11 cellular contexts compared by ENCODE assay signal in genomic region chr12:102965281-102966155, GRCh38. TPM values are rescaled to one million over a fixed set of nuclear protein-coding genes. Genes with fewer than 3 reads are reported as not detected.
DNase-seq lines count a peak whose midpoint lies in the region; ATAC-seq, FAIRE-seq and TF ChIP-seq lines count a peak whose summit lies in the region.
"Had no signal": no experiment of that assay in that cellular context is flagged by ENCODE, and none has a peak within 500 bp of the region (broad histone marks: within the 10 kb centered on the region; RNA-seq: fewer than 3 reads in every experiment).

No MANE protein-coding gene starts in this region.

- H4K91ac ChIP-seq in H1 (replicated peaks; ENCODE audit: insufficient read length, low read length) = no peak overlapping the region

- H4K5ac ChIP-seq in H1 (ENCODE audit: insufficient read length, low read depth, low read length) = no peak overlapping the region

- peak overlapping the region; percentile 76 to 89 for H3K4me2 ChIP-seq in H1 (ENCODE audit: insufficient read depth in 1 of 2, low read depth in 2 of 2, low read length in 2 of 2)

- peak overlapping the region; percentile 85 for H3K4me3 Mint-ChIP-seq in T-helper 1 cell treated with Interleukin-12 subunit alpha and Interleukin-12 subunit beta and Interleukin-4 antibody, amounts not matched to agents 30 μg/mL and 1 μg/mL, for 36 hours

- H3K4me1 ChIP-seq in H1 (replicated peaks in 1 of 4; ENCODE audit: control insufficient read depth in 3 of 4, insufficient read depth in 4 of 4, low read length in 3 of 4) (peaks cover 0 to 15% (median 7%) of the 10 kb centered on the region in 4 experiments; a peak in 4 of 7 replicates), A673 (ENCODE audit: insufficient read depth, low read length, poor library complexity, severe bottlenecking) (no peaks in the 10 kb centered on the region)

- POLR2A ChIA-PET in H1 (lab: Charles Lee; ENCODE audit: partially characterized antibody) = interaction anchor here (1.1 kb wide), 1 partner anchor 7 kb away, joined by 5 read pairs; no protein-coding TSS in a partner anchor
- POLR2A ChIA-PET in A673 (lab: Charles Lee; ENCODE audit: low non-redundant PET) = no interaction called here

- intact Hi-C loops in A673 (cut with micrococcal nuclease; ENCODE audit: unreplicated experiment) = no loop called here

- H3K27me3 ChIP-seq in H1 (replicated peaks in 1 of 4; ENCODE audit: control insufficient read depth in 3 of 4, extremely low read depth in 1 of 4, insufficient read depth in 3 of 4, low read length in 3 of 4) (peaks cover 56 to 81% (median 76%) of the 10 kb centered on the region in 4 experiments), A673 (replicated peaks; ENCODE audit: insufficient read depth, low read depth, low read length, poor library complexity) (peaks cover 100% of the 10 kb centered on the region)

- no peak overlapping the region for H3K56ac ChIP-seq in H1 (replicated peaks; ENCODE audit: insufficient read length, low read depth, low read length)

- no peak overlapping the region for H3K14ac ChIP-seq in H1 (ENCODE audit: insufficient read length)

- H2AFZ ChIP-seq in H1 (ENCODE audit: low read length) = no peak overlapping the region

- WGBS in H1 (ENCODE audit: extremely low coverage in 1 of 2, insufficient coverage in 1 of 2, insufficient read length in 1 of 2, insufficient replicate concordance in 2 of 2, low coverage in 1 of 2, low lambda C conversion rate in 2 of 2, missing lambda C conversion rate in 1 of 2), 2 experiments = 3% methylated on average over 27 of the region's 38 CpGs; no CpG with 5 or more reads in 1 of the 2 experiments

- peaks cover 8 to 12% of the 10 kb centered on the region in 2 experiments; a peak in 3 of 4 replicates for H3K9me3 ChIP-seq in H1 (ENCODE audit: insufficient read depth in 2 of 2, low read depth in 1 of 2, low read length in 1 of 2)
- no peaks in the 10 kb centered on the region for H3K9me3 ChIP-seq in A673 (ENCODE audit: low read depth, low read length, poor library complexity, severe bottlenecking)

- ATAC-seq in HG03521 (IDR thresholded peaks at IDR 0.05; ENCODE audit: unreplicated experiment) = no peak

- H3K4ac ChIP-seq in H1 (replicated peaks; ENCODE audit: insufficient read length, low read depth, low read length) = no peak overlapping the region

- H3K36me3 ChIP-seq in H1 (ENCODE audit: control insufficient read depth in 2 of 4, insufficient read depth in 4 of 4, low read length in 3 of 4) = peaks cover 0 to 7% (median 0%) of the 10 kb centered on the region in 4 experiments; a peak in 1 of 8 replicates
- H3K36me3 ChIP-seq in A673 (ENCODE audit: insufficient read depth, low read length, poor library complexity, severe bottlenecking) = no peaks in the 10 kb centered on the region

- no peak overlapping the region for H3K27ac ChIP-seq in H1 (ENCODE audit: low read depth, low read length)
- no peak overlapping the region for H3K27ac ChIP-seq in A673 (ENCODE audit: low read depth, low read length, poor library complexity, severe bottlenecking)

- no peak overlapping the region for H2BK20ac ChIP-seq in H1 (ENCODE audit: low read length)

- CTCF ChIA-PET in H1 (lab: Charles Lee; ENCODE audit: partially characterized antibody) = interaction anchor here (0.5 to 5.6 kb wide), 9 partner anchors 10 to 667 kb away, joined by 3 to 37 read pairs (median 3); no protein-coding TSS in a partner anchor
- CTCF ChIA-PET in A673 (lab: Charles Lee) = no interaction called here

- DNase-seq in T-helper 1 cell = no peak
- peak; percentile 58 to 92 (median 90) for DNase-seq in NCI-H1417 (lab: John Stamatoyannopoulos, UW)
- peak in 1 of 2 experiments; percentile 55 for DNase-seq in H1 (ENCODE audit: low read depth in 1 of 2, low spot score in 2 of 2)
- peak; percentile 55 for DNase-seq in putamen (ENCODE audit: low spot score)
- DNase-seq in H54 (ENCODE audit: insufficient read length, low spot score) = no peak
- no peak for DNase-seq in A673 (ENCODE audit: low spot score)

- H3K27me3 Mint-ChIP-seq in T-helper 1 cell treated with Interleukin-12 subunit alpha and Interleukin-12 subunit beta and Interleukin-4 antibody, amounts not matched to agents 30 μg/mL and 1 μg/mL, for 36 hours (ENCODE audit: low read depth) = peaks cover 86% of the 10 kb centered on the region

- peaks cover 6% of the 10 kb centered on the region for H3K36me3 Mint-ChIP-seq in T-helper 1 cell treated with Interleukin-12 subunit alpha and Interleukin-12 subunit beta and Interleukin-4 antibody, amounts not matched to agents 30 μg/mL and 1 μg/mL, for 36 hours (ENCODE audit: low read depth)

- peaks cover 13% of the 10 kb centered on the region for H3K23me2 ChIP-seq in H1 (ENCODE audit: low read depth, low read length)

- no peak overlapping the region for H2BK12ac ChIP-seq in H1 (ENCODE audit: low read depth, low read length)

- no peak overlapping the region for H3K27ac Mint-ChIP-seq in T-helper 1 cell treated with Interleukin-12 subunit alpha and Interleukin-12 subunit beta and Interleukin-4 antibody, amounts not matched to agents 30 μg/mL and 1 μg/mL, for 36 hours

- H2BK15ac ChIP-seq in H1 (ENCODE audit: low read length) = no peak overlapping the region

- TF ChIP-seq RAD21 in H1 (IDR thresholded peaks at IDR 0.05 in 1 of 2, conservative IDR thresholded peaks at IDR 0.05 in 1 of 2; ENCODE audit: low read depth in 2 of 2, low read length in 2 of 2) = no peak

- no TSS peak for BruUV-seq in A673 (replicated peaks; lab: Mats Ljungman, UMichigan)

- H3K23ac ChIP-seq in H1 (ENCODE audit: insufficient read length) = no peak overlapping the region

- H3K4me3 ChIP-seq in H1 (ENCODE audit: extremely low read depth in 1 of 4, insufficient read depth in 2 of 4, low read depth in 3 of 4, low read length in 4 of 4) = peak overlapping the region; percentile 19 to 58 (median 31); a peak in 5 of 8 replicates
- no peak overlapping the region for H3K4me3 ChIP-seq in A673 (ENCODE audit: low read depth, low read length, poor library complexity, severe bottlenecking)

- TF ChIP-seq CTCF in H1 (IDR thresholded peaks at IDR 0.05; ENCODE audit: control extremely low read depth in 1 of 3, insufficient read depth in 1 of 3, low read depth in 1 of 3, low read length in 3 of 3) (no peak), A673 (conservative IDR thresholded peaks at IDR 0.05; ENCODE audit: low read depth, low read length) (no peak)

- TF ChIP-seq EP300 in H1 (IDR thresholded peaks at IDR 0.05; ENCODE audit: borderline replicate concordance in 1 of 2, low read depth in 2 of 2, low read length in 2 of 2) = no peak

- no peak overlapping the region for H4K8ac ChIP-seq in H1 (ENCODE audit: extremely low read depth, insufficient read depth, low read length)

- no peak for FAIRE-seq in H1 (lab: Jason Lieb, UNC)
- no peak for FAIRE-seq in H54 (lab: Jason Lieb, UNC)

- no peak overlapping the region for H2BK5ac ChIP-seq in H1 (ENCODE audit: low read depth, low read length)

- H3K9ac ChIP-seq in H1 (replicated peaks in 1 of 4; ENCODE audit: extremely low read depth in 1 of 4, low read depth in 3 of 4, low read length in 3 of 4) = no peak overlapping the region

- TF ChIP-seq POLR2A in H1 (IDR thresholded peaks at IDR 0.05; ENCODE audit: control extremely low read depth in 1 of 2, low read depth in 2 of 2, low read length in 2 of 2) (no peak), H54 (IDR thresholded peaks at IDR 0.05; ENCODE audit: low read depth, low read length) (no peak)

- peaks cover 9% of the 10 kb centered on the region for H3K9me3 Mint-ChIP-seq in T-helper 1 cell treated with Interleukin-12 subunit alpha and Interleukin-12 subunit beta and Interleukin-4 antibody, amounts not matched to agents 30 μg/mL and 1 μg/mL, for 36 hours

- no peak overlapping the region for H2BK120ac ChIP-seq in H1 (replicated peaks; ENCODE audit: low read depth, low read length)

- no peaks in the 10 kb centered on the region for H3K79me1 ChIP-seq in H1 (ENCODE audit: low read depth, low read length)

- no peak overlapping the region for H2AK5ac ChIP-seq in H1 (ENCODE audit: low read depth, low read length)

- H3K79me2 ChIP-seq in H1 (ENCODE audit: control insufficient read depth in 1 of 2, insufficient read depth in 2 of 2, low read length in 2 of 2) = no peaks in the 10 kb centered on the region

- H4K20me1 ChIP-seq in H1 (replicated peaks in 1 of 2; ENCODE audit: control insufficient read depth in 1 of 2, insufficient read depth in 2 of 2, low read length in 2 of 2) = peaks cover 12 to 25% of the 10 kb centered on the region in 2 experiments

- no peak overlapping the region for H3K18ac ChIP-seq in H1 (ENCODE audit: extremely low read depth, low read length)

- peaks cover 12% of the 10 kb centered on the region for H3K4me1 Mint-ChIP-seq in T-helper 1 cell treated with Interleukin-12 subunit alpha and Interleukin-12 subunit beta and Interleukin-4 antibody, amounts not matched to agents 30 μg/mL and 1 μg/mL, for 36 hours (ENCODE audit: low read depth)

TF ChIP-seq in H1, 55 proteins besides CTCF, POLR2A, EP300 and RAD21 (continues in another document):
- TF ChIP-seq MAFK (IDR thresholded peaks at IDR 0.05; ENCODE audit: low read depth, low read length) = no peak
- TF ChIP-seq CEBPB (IDR thresholded peaks at IDR 0.05; ENCODE audit: low read depth, low read length) = no peak
- TF ChIP-seq EGR1 (IDR thresholded peaks at IDR 0.05; ENCODE audit: borderline replicate concordance, low read depth, low read length) = peak; percentile 65; the same call in 1 of the 2 replicates
- no peak for TF ChIP-seq JUND (IDR thresholded peaks at IDR 0.05; ENCODE audit: low read length)
- no peak for TF ChIP-seq SP1 (IDR thresholded peaks at IDR 0.05; ENCODE audit: low read depth, low read length)
- no peak for TF ChIP-seq CHD1 (IDR thresholded peaks at IDR 0.05; ENCODE audit: low read depth, low read length)

RNA-seq across cellular contexts. Expression of gene ASCL1, which starts 8.0 kb away (rescaled TPM):
- total RNA-seq in H1 (2021; fragmentation: NEBNext Ultra II Directional; extraction: Animal tissue kit (Norgen Biotek cat#: 25700)) = not detected in 2 replicates
- polyA plus RNA-seq in H1 (2011; rRNA removed) = 0.12 and 0.17 TPM in 2 replicates
- polyA plus RNA-seq in H1 (2011; cell fraction: cytosol; rRNA removed) = 0.09 TPM
- 0.31 TPM for polyA plus RNA-seq in H1 (2011; cell fraction: nucleus; rRNA removed)
- 0.08 TPM in 1 of 4 replicates, not detected in the others for polyA plus RNA-seq in H1 (2012, experiment 1 of 2)
- polyA plus RNA-seq in H1 (2012, experiment 2 of 2) = not detected
- polyA plus RNA-seq in H1 (2013, experiment 1 of 2) = 0.10 TPM
- 0.06 TPM for polyA plus RNA-seq in H1 (2013, experiment 2 of 2)
- not detected in 2 replicates for polyA minus RNA-seq in H1 (2011; rRNA and poly(A)+ RNA removed)
- not detected for polyA minus RNA-seq in H1 (2011; cell fraction: cytosol; rRNA and poly(A)+ RNA removed)
- 0.20 TPM for polyA minus RNA-seq in H1 (2011; cell fraction: nucleus; rRNA and poly(A)+ RNA removed)
- total RNA-seq in A673 (2021) = not detected in 2 replicates
- total RNA-seq: lung microvascular endothelial cell; T-helper 1 cell treated with Interleukin-12 subunit alpha and Interleukin-12 subunit beta and Interleukin-4 antibody, amounts not matched to agents 30 ng/mL and 1 ng/mL, for 36 hours had no signal
- polyA plus RNA-seq: AG04450 had no signal

RNA-seq across cellular contexts. Expression of gene PAH, which starts 48.5 kb away (rescaled TPM):
- 8.9 and 9.0 TPM in 2 replicates for total RNA-seq in H1 (2021; fragmentation: NEBNext Ultra II Directional; extraction: Animal tissue kit (Norgen Biotek cat#: 25700))
- polyA plus RNA-seq in H1 (2011; rRNA removed) = 3.9 and 4.9 TPM in 2 replicates
- polyA plus RNA-seq in H1 (2011; cell fraction: cytosol; rRNA removed) = 4.5 TPM
- polyA plus RNA-seq in H1 (2011; cell fraction: nucleus; rRNA removed) = 9.6 TPM
- polyA plus RNA-seq in H1 (2012, experiment 1 of 2) = 4.7 to 5.9 TPM (median 5.4 TPM) in 4 replicates
- polyA plus RNA-seq in H1 (2012, experiment 2 of 2) = 0.54 TPM
- 4.7 TPM for polyA plus RNA-seq in H1 (2013, experiment 1 of 2)
- polyA plus RNA-seq in H1 (2013, experiment 2 of 2) = 3.1 TPM
- 4.6 and 6.9 TPM in 2 replicates for polyA minus RNA-seq in H1 (2011; rRNA and poly(A)+ RNA removed)
- 2.0 TPM for polyA minus RNA-seq in H1 (2011; cell fraction: cytosol; rRNA and poly(A)+ RNA removed)
- polyA minus RNA-seq in H1 (2011; cell fraction: nucleus; rRNA and poly(A)+ RNA removed) = 7.3 TPM
- not detected in 2 replicates for total RNA-seq in A673 (2021)
- total RNA-seq: lung microvascular endothelial cell; T-helper 1 cell treated with Interleukin-12 subunit alpha and Interleukin-12 subunit beta and Interleukin-4 antibody, amounts not matched to agents 30 ng/mL and 1 ng/mL, for 36 hours had no signal
- polyA plus RNA-seq: AG04450 had no signal

Comparison
In these comparisons a context has a peak if more than half of its experiments do, and no peak if none do; other contexts are left out.
1. DNase-seq: peak in NCI-H1417 (3 of 3) and putamen (single experiment); none in T-helper 1 cell (0 of 5), H54 (single experiment) and A673 (single experiment).